In the genomic region with DNA sequence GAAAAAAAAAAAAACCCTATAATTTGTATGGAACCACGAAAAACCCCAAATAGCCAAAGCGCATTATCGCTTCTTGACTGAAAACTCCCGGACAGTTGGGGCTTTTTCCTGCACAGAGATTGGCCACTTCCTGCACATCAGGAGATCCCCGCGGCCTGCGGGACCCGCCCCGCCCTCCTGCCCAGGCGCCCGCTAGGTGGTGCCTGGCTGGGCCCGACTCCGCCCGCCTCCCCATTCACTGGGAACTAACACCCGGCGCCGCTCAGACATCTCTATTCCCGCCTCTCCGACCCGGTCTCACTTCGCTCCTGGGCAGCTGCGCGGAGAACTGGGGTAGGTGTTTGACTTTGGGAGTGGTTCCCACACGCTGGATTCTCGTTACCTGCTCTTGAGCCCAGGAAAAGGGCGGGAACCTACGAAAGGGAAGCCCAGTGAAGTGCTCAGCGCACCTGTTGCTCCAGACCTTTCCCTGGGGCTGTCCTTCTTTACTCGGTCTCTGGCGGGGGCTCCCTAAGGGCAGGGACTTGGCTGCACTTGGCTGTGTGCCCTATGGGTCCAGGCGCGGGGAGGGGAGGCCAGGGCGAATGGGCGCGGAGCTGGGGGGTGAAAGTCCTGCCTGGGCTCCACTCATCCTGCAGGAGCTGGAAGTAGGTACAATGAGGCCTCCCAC, we compare ENCODE assay signal across 8 cellular contexts. TPM values are rescaled to one million over a fixed set of nuclear protein-coding genes. Genes with fewer than 3 reads are reported as not detected.
A peak's percentile ranks its signal among the peaks of the same experiment; 100 is the strongest.
DNase-seq lines count a peak whose midpoint lies in the region; ATAC-seq and TF ChIP-seq lines count a peak whose summit lies in the region.

A gene with protein sequence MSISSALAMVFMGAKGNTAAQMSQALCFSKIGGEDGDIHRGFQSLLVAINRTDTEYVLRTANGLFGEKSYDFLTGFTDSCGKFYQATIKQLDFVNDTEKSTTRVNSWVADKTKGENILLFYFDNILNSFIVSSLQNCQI (plus strand): TSS at position 234 of the 670 bp plus-strand sequence. CDS start 4,155 bp downstream, outside the sequence.

- H3K27me3 Mint-ChIP-seq in activated T-helper 2 cell treated with anti-CD3 and anti-CD28 coated beads, Interferon-gamma antibody, Interleukin-2, Interleukin-4, amounts not matched to agents 10 μg/mL and 5 μg/mL and 100 μg/mL, durations not matched to agents 14 hours and 24 hours and 36 hours (ENCODE audit: low read depth) = peaks cover 2% of the 10 kb centered on the region
- H3K27me3 Mint-ChIP-seq in glutamatergic neuron (ENCODE audit: unreplicated experiment) = no peaks in the 10 kb centered on the region

- H3K4me1 Mint-ChIP-seq in activated T-helper 2 cell treated with anti-CD3 and anti-CD28 coated beads, Interferon-gamma antibody, Interleukin-2, Interleukin-4, amounts not matched to agents 10 μg/mL and 5 μg/mL and 100 μg/mL, durations not matched to agents 14 hours and 24 hours and 36 hours (ENCODE audit: low read depth) = peaks cover 38% of the 10 kb centered on the region
- no peaks in the 10 kb centered on the region for H3K4me1 Mint-ChIP-seq in glutamatergic neuron (ENCODE audit: low read depth, unreplicated experiment)

- TF ChIP-seq CTCF in AG09309 (IDR thresholded peaks at IDR 0.05; ENCODE audit: control insufficient read depth, insufficient read depth, low read depth, low read length, missing control alignments) (peak; percentile 30), glutamatergic neuron (IDR thresholded peaks at IDR 0.05; ENCODE audit: partially characterized antibody, unreplicated experiment) (no peak)

- H3K27ac Mint-ChIP-seq in activated T-helper 2 cell treated with anti-CD3 and anti-CD28 coated beads, Interferon-gamma antibody, Interleukin-2, Interleukin-4, amounts not matched to agents 10 μg/mL and 5 μg/mL and 100 μg/mL, durations not matched to agents 14 hours and 24 hours and 36 hours = peak within 1 kb of the TSS; percentile 67
- no peak within 1 kb of the TSS for H3K27ac Mint-ChIP-seq in glutamatergic neuron (ENCODE audit: unreplicated experiment)

- intact Hi-C loops in activated T-helper 2 cell treated with anti-CD3 and anti-CD28 coated beads, Interferon-gamma antibody, Interleukin-2, Interleukin-4, amounts not matched to agents 10 μg/mL and 5 μg/mL and 100 μg/mL, durations not matched to agents 14 hours and 24 hours and 36 hours (cut with micrococcal nuclease) = loop anchor here (1.0 kb wide), 1 partner anchor 13 kb away; no protein-coding TSS in a partner anchor

- peak within 1 kb of the TSS; percentile 77 for H3K4me3 Mint-ChIP-seq in activated T-helper 2 cell treated with anti-CD3 and anti-CD28 coated beads, Interferon-gamma antibody, Interleukin-2, Interleukin-4, amounts not matched to agents 10 μg/mL and 5 μg/mL and 100 μg/mL, durations not matched to agents 14 hours and 24 hours and 36 hours (ENCODE audit: low read depth)
- peak within 1 kb of the TSS; percentile 72 for H3K4me3 Mint-ChIP-seq in glutamatergic neuron (ENCODE audit: unreplicated experiment)

- H3K36me3 Mint-ChIP-seq in activated T-helper 2 cell treated with anti-CD3 and anti-CD28 coated beads, Interferon-gamma antibody, Interleukin-2, Interleukin-4, amounts not matched to agents 10 μg/mL and 5 μg/mL and 100 μg/mL, durations not matched to agents 14 hours and 24 hours and 36 hours (ENCODE audit: low read depth) = peaks cover 10% of the 10 kb centered on the region
- H3K36me3 Mint-ChIP-seq in glutamatergic neuron (ENCODE audit: unreplicated experiment) = no peaks in the 10 kb centered on the region

- DNase-seq in AG09309 (ENCODE audit: low read depth) = no peak
- peak; percentile 97 for DNase-seq in NCI-H510A (lab: John Stamatoyannopoulos, UW)
- peak; percentile 52 for DNase-seq in activated T-helper 2 cell treated with anti-CD3 and anti-CD28 coated beads, Interferon-gamma antibody, Interleukin-2, Interleukin-4, amounts not matched to agents 10 μg/mL and 5 μg/mL and 100 μg/mL, durations not matched to agents 14 hours and 24 hours and 36 hours (ENCODE audit: low spot score)
- DNase-seq in glutamatergic neuron = peak; percentile 70
- DNase-seq in pons (ENCODE audit: low spot score) = peak; percentile 78
- DNase-seq in NK-92 (lab: John Stamatoyannopoulos, UW; ENCODE audit: unreplicated experiment) = no peak

- H3K4me3 ChIP-seq in AG09309 (ENCODE audit: control insufficient read depth, low read depth, low read length) = no peak within 1 kb of the TSS; the same call in 1 of the 2 replicates

- peak; percentile 62 for ATAC-seq in GM18870 (IDR thresholded peaks at IDR 0.05; ENCODE audit: unreplicated experiment)
- peak; percentile 93 for ATAC-seq in HG03045 (IDR thresholded peaks at IDR 0.05; ENCODE audit: unreplicated experiment)

- H3K9me3 Mint-ChIP-seq in activated T-helper 2 cell treated with anti-CD3 and anti-CD28 coated beads, Interferon-gamma antibody, Interleukin-2, Interleukin-4, amounts not matched to agents 10 μg/mL and 5 μg/mL and 100 μg/mL, durations not matched to agents 14 hours and 24 hours and 36 hours = peaks cover 6% of the 10 kb centered on the region
- no peaks in the 10 kb centered on the region for H3K9me3 Mint-ChIP-seq in glutamatergic neuron (ENCODE audit: unreplicated experiment)

RNA-seq across cellular contexts. Expression of the gene that starts here (rescaled TPM):
- 9.1 and 14.9 TPM in 2 replicates for total RNA-seq in activated T-helper 2 cell treated with anti-CD3 and anti-CD28 coated beads, Interferon-gamma antibody, Interleukin-2, Interleukin-4, amounts not matched to agents 10 μg/mL and 5 μg/mL and 100 μg/mL, durations not matched to agents 14 hours and 24 hours and 36 hours
- not detected for total RNA-seq in glutamatergic neuron (ENCODE audit: unreplicated experiment)

Comparison
In these comparisons a context has a peak if more than half of its experiments do, and no peak if none do; other contexts are left out.
1. RNA of the gene that starts here (total RNA-seq): 9.1 to 14.9 TPM in activated T-helper 2 cell treated with anti-CD3 and anti-CD28 coated beads, Interferon-gamma antibody, Interleukin-2, Interleukin-4, amounts not matched to agents 10 μg/mL and 5 μg/mL and 100 μg/mL, durations not matched to agents 14 hours and 24 hours and 36 hours; not detected in glutamatergic neuron (single experiment); every median in the first group is over 10 times any median in the second.
2. Peak in DNase-seq in glutamatergic neuron; RNA of the gene not detected or under 1 TPM.
3. DNase-seq: peak in NCI-H510A (single experiment), activated T-helper 2 cell treated with anti-CD3 and anti-CD28 coated beads, Interferon-gamma antibody, Interleukin-2, Interleukin-4, amounts not matched to agents 10 μg/mL and 5 μg/mL and 100 μg/mL, durations not matched to agents 14 hours and 24 hours and 36 hours (single experiment) and pons (single experiment); none in AG09309 (single experiment) and NK-92 (single experiment).